ENCODE assay signal across 1 cellular context in the genomic region with DNA sequence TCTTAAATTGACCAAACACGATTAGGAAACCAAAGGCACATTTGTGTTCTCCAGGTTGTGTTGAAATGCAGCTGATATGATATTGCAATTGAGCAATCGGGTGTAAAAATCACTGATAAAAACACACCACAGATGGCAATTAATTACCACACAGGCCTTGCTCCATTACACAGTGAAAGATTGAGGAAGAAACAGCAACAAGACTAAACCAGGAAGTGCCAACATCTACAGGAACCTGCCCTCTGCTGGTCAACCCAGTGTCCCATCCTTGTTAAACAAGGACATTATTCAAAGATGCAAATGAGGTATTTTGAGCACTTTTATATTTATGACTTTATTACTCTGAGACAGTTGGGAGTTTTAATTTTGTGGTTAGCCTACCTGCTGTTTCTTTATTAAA.
TF ChIP-seq lines count a peak whose summit lies in the region.

No MANE protein-coding gene starts in this region.

TF ChIP-seq in liver, 16 proteins besides CTCF, POLR2A, EP300 and RAD21 (continued from another document):
- no peak for TF ChIP-seq ZBTB33 (IDR thresholded peaks at IDR 0.05)
